ENCODE assay signal across 4 cellular contexts in genomic region chr11:5161045-5161444, GRCh38. TPM values are rescaled to one million over a fixed set of nuclear protein-coding genes. Genes with fewer than 3 reads are reported as not detected.
"Had no signal": no experiment of that assay in that cellular context is flagged by ENCODE, and none has a peak within 500 bp of the region (broad histone marks: within the 10 kb centered on the region; RNA-seq: fewer than 3 reads in every experiment).

No MANE protein-coding gene starts in this region.

RNA-seq across cellular contexts. Expression of gene OR52A1, which starts 6.5 kb away (rescaled TPM):
- total RNA-seq: LHCN-M2, M059J, MCF 10A, NCI-H460 had no signal

RNA-seq across cellular contexts. Expression of gene OR52A5, which starts 22.9 kb away (rescaled TPM):
- total RNA-seq: LHCN-M2, M059J, MCF 10A, NCI-H460 had no signal

RNA-seq across cellular contexts. Expression of gene OR51V1, which starts 39.4 kb away (rescaled TPM):
- total RNA-seq: LHCN-M2, M059J, MCF 10A, NCI-H460 had no signal
